2 cellular contexts compared by ENCODE assay signal in the genomic region with DNA sequence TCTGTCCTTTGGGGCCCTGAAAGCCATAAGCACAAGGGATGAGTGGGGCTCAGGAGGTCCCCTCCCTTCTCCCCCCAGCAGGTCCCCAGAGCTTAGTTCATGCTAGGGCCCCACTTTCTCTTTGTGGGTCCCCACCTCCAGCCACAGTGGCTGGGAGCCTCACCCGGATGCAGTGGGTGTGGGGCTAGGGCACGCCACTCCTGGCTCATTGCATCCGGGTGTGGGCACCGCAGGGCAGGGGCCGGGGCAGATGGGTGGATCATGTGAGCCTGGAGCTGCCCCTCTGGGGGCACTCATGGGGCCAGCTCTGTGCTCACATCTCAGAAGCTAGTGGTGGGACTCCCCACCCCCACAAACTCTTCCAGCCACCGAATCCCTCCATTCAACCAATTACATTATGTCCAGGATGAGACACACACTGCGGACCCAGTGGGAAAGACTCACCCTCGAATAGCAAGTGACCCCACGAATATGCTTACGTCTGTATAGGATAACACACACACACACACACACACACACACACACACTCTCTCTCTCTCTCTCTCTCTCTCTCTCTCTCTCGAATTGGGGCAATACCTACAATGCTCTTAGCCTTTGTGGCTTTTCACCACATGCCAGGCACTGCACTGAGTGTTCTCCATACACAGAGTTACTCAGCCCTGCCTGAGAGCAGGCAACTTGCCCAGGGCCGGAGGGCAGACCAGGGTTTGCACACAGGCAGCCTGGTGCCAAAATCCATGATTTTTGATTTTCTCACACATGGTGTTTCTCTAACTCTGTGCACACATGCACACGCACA.
TF ChIP-seq lines count a peak whose summit lies in the region.

No MANE protein-coding gene starts in this region.

TF ChIP-seq in liver, 16 proteins besides CTCF, POLR2A, EP300 and RAD21:
- TF ChIP-seq, protein P1, sequence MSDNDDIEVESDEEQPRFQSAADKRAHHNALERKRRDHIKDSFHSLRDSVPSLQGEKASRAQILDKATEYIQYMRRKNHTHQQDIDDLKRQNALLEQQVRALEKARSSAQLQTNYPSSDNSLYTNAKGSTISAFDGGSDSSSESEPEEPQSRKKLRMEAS (IDR thresholded peaks at IDR 0.05): no peak
- TF ChIP-seq HNF4A (conservative IDR thresholded peaks at IDR 0.05): peak; percentile 35 to 56
- peak; percentile 12 for TF ChIP-seq SP1 (IDR thresholded peaks at IDR 0.05)
- TF ChIP-seq RXRA (IDR thresholded peaks at IDR 0.05): peak in 1 of 2 donors; percentile 48
TF ChIP-seq in liver: peak in this region for 3.

TF ChIP-seq in HepG2, 621 proteins besides CTCF, POLR2A, EP300 and RAD21:
- TF ChIP-seq ZNF142 (CRISPR knock-in tag; IDR thresholded peaks at IDR 0.05) (no peak), ZZZ3 (CRISPR knock-in tag; IDR thresholded peaks at IDR 0.05; ENCODE audit: borderline replicate concordance) (no peak), RORA (CRISPR knock-in tag; IDR thresholded peaks at IDR 0.05) (no peak), MAFF (IDR thresholded peaks at IDR 0.05; ENCODE audit: low read depth, low read length) (no peak), U2AF1 (optimal IDR thresholded peaks at IDR 0.05; ENCODE audit: low read depth, low read length) (no peak), NONO (IDR thresholded peaks at IDR 0.05) (no peak), NONO (CRISPR knock-in tag; conservative IDR thresholded peaks at IDR 0.05) (no peak), ZNF773 (CRISPR knock-in tag; IDR thresholded peaks at IDR 0.05; ENCODE audit: borderline replicate concordance) (no peak), SP2 (CRISPR knock-in tag; IDR thresholded peaks at IDR 0.05) (no peak), SP140L (CRISPR knock-in tag; IDR thresholded peaks at IDR 0.05; ENCODE audit: borderline replicate concordance) (no peak), ZNF644 (CRISPR knock-in tag; IDR thresholded peaks at IDR 0.05; ENCODE audit: low read depth) (no peak), MEIS1 (CRISPR knock-in tag; IDR thresholded peaks at IDR 0.05; ENCODE audit: borderline replicate concordance) (no peak), NFKB2 (CRISPR knock-in tag; IDR thresholded peaks at IDR 0.05; ENCODE audit: borderline replicate concordance) (no peak), SP1 (IDR thresholded peaks at IDR 0.05) (no peak), SP1 (CRISPR knock-in tag; IDR thresholded peaks at IDR 0.05) (no peak), AFF4 (CRISPR knock-in tag; IDR thresholded peaks at IDR 0.05) (no peak)
- TF ChIP-seq, protein P2, sequence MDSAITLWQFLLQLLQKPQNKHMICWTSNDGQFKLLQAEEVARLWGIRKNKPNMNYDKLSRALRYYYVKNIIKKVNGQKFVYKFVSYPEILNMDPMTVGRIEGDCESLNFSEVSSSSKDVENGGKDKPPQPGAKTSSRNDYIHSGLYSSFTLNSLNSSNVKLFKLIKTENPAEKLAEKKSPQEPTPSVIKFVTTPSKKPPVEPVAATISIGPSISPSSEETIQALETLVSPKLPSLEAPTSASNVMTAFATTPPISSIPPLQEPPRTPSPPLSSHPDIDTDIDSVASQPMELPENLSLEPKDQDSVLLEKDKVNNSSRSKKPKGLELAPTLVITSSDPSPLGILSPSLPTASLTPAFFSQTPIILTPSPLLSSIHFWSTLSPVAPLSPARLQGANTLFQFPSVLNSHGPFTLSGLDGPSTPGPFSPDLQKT (CRISPR knock-in tag; IDR thresholded peaks at IDR 0.05; ENCODE audit: borderline replicate concordance): no peak
